ENCODE assay signal across 13 cellular contexts in the genomic region with DNA sequence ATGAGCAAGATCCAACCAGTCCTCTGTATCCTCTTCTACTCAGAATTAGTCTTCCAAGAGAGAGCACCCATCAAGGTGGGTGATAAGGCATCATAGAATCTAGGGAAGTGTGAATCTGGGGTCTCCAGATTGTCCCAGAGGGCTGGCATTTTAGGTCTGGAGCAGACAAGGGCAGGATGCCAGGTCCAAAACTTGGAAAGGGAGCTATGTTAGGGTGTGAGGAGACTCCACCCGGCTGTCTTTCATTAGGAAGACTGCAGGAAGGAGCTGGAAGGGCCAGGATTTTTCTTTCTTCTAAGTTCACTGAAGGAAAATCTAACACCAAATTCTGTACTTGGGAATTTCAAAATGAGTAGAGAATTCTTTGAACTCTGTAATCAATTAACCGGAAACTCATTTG.
DNase-seq lines count a peak whose midpoint lies in the region; ATAC-seq, FAIRE-seq and TF ChIP-seq lines count a peak whose summit lies in the region.
"Had no signal": no experiment of that assay in that cellular context is flagged by ENCODE, and none has a peak within 500 bp of the region (broad histone marks: within the 10 kb centered on the region; RNA-seq: fewer than 3 reads in every experiment).

No MANE protein-coding gene starts in this region.

- H3K4me3 ChIP-seq in CD4-positive, CD25-positive, alpha-beta regulatory T cell (ENCODE audit: low read depth, low read length), result no peak overlapping the region
- H3K4me3 ChIP-seq in MG63, result no peak overlapping the region
- no peak overlapping the region for H3K4me3 ChIP-seq in esophagus muscularis mucosa
- no peak overlapping the region for H3K4me3 ChIP-seq in sigmoid colon
- H3K4me3 ChIP-seq: SJCRH30 had no signal

- no peaks in the 10 kb centered on the region for H3K27me3 ChIP-seq in CD4-positive, CD25-positive, alpha-beta regulatory T cell (ENCODE audit: control insufficient read depth, insufficient read depth, low read length)
- H3K27me3 ChIP-seq in MG63, result no peaks in the 10 kb centered on the region
- no peaks in the 10 kb centered on the region for H3K27me3 ChIP-seq in esophagus muscularis mucosa
- no peaks in the 10 kb centered on the region for H3K27me3 ChIP-seq in sigmoid colon
- H3K27me3 ChIP-seq: SJCRH30 had no signal

- peaks cover 7% of the 10 kb centered on the region for H3K36me3 ChIP-seq in CD4-positive, CD25-positive, alpha-beta regulatory T cell (ENCODE audit: control insufficient read depth, insufficient read depth, low read length)
- no peaks in the 10 kb centered on the region; the same call in 1 of the 2 replicates for H3K36me3 ChIP-seq in MG63
- H3K36me3 ChIP-seq in esophagus muscularis mucosa, result no peaks in the 10 kb centered on the region
- peaks cover 0 to 4% (median 0%) of the 10 kb centered on the region in 4 donors for H3K36me3 ChIP-seq in sigmoid colon
- H3K36me3 ChIP-seq: SJCRH30 had no signal

- peaks cover 11% of the 10 kb centered on the region for H3K36me3 Mint-ChIP-seq in CD4-positive, CD25-positive, alpha-beta regulatory T cell
- no peaks in the 10 kb centered on the region for H3K36me3 Mint-ChIP-seq in glutamatergic neuron (ENCODE audit: unreplicated experiment)

- intact Hi-C loops in esophagus muscularis mucosa (cut with DNase I), result no loop called here
- intact Hi-C loops in sigmoid colon (cut with DNase I), result loop anchor here (5.0 kb wide), 4 partner anchors 123 to 298 kb away; no protein-coding TSS in a partner anchor

- no peak overlapping the region for H3K27ac ChIP-seq in CD4-positive, CD25-positive, alpha-beta regulatory T cell (ENCODE audit: insufficient read depth, low read length, poor library complexity, severe bottlenecking)
- peak overlapping the region; percentile 93 to 97 (median 94) for H3K27ac ChIP-seq in esophagus muscularis mucosa (replicated peaks in 1 of 4)
- peak overlapping the region; percentile 65 to 98 (median 94) for H3K27ac ChIP-seq in sigmoid colon
- H3K27ac ChIP-seq: SJCRH30 had no signal

- no peak for TF ChIP-seq POLR2A in esophagus muscularis mucosa (IDR thresholded peaks at IDR 0.05; ENCODE audit: low read depth)
- TF ChIP-seq POLR2A in sigmoid colon (IDR thresholded peaks at IDR 0.05), result no peak
- no peak for TF ChIP-seq POLR2A in GM12892 (IDR thresholded peaks at IDR 0.05; ENCODE audit: low read depth, low read length)

- 62% methylated on average over 2 of the region's 2 CpGs for WGBS in esophagus muscularis mucosa
- 74 to 76% methylated on average over 2 of the region's 2 CpGs for WGBS in sigmoid colon, 2 donors

- no peak for TF ChIP-seq EP300 in esophagus muscularis mucosa (IDR thresholded peaks at IDR 0.05)
- TF ChIP-seq EP300 in sigmoid colon (IDR thresholded peaks at IDR 0.05), result no peak

- H3K27me3 Mint-ChIP-seq in CD4-positive, CD25-positive, alpha-beta regulatory T cell, result no peaks in the 10 kb centered on the region
- peaks cover 8% of the 10 kb centered on the region for H3K27me3 Mint-ChIP-seq in glutamatergic neuron (ENCODE audit: unreplicated experiment)

- H3K4me1 ChIP-seq in CD4-positive, CD25-positive, alpha-beta regulatory T cell (ENCODE audit: control insufficient read depth, insufficient read depth, low read length, poor library complexity, severe bottlenecking), result peaks cover 35% of the 10 kb centered on the region
- H3K4me1 ChIP-seq in esophagus muscularis mucosa, result peaks cover 48 to 59% (median 52%) of the 10 kb centered on the region in 4 donors
- H3K4me1 ChIP-seq in sigmoid colon, result peaks cover 0 to 60% (median 51%) of the 10 kb centered on the region in 4 donors

- H3K27ac Mint-ChIP-seq in CD4-positive, CD25-positive, alpha-beta regulatory T cell, result peak overlapping the region in 1 of 3 donors; percentile 78
- H3K27ac Mint-ChIP-seq in glutamatergic neuron (ENCODE audit: unreplicated experiment), result no peak overlapping the region

- no peaks in the 10 kb centered on the region for H3K9me3 ChIP-seq in CD4-positive, CD25-positive, alpha-beta regulatory T cell (ENCODE audit: control insufficient read depth in 2 of 2, low read length in 2 of 2)
- H3K9me3 ChIP-seq in MG63 (no peaks in the 10 kb centered on the region), esophagus muscularis mucosa (no peaks in the 10 kb centered on the region), sigmoid colon (no peaks in the 10 kb centered on the region)
- H3K9me3 ChIP-seq: SJCRH30 had no signal

- no peaks in the 10 kb centered on the region for H3K9me3 Mint-ChIP-seq in CD4-positive, CD25-positive, alpha-beta regulatory T cell
- H3K9me3 Mint-ChIP-seq in glutamatergic neuron (ENCODE audit: unreplicated experiment), result peaks cover 28% of the 10 kb centered on the region

- TF ChIP-seq CTCF in esophagus muscularis mucosa (IDR thresholded peaks at IDR 0.05) (no peak), sigmoid colon (IDR thresholded peaks at IDR 0.05) (no peak), glutamatergic neuron (IDR thresholded peaks at IDR 0.05; ENCODE audit: partially characterized antibody, unreplicated experiment) (no peak)

- no peak for ATAC-seq in CD4-positive, CD25-positive, alpha-beta regulatory T cell (ENCODE audit: low read depth in 2 of 2)
- ATAC-seq in HG03565 (IDR thresholded peaks at IDR 0.05; ENCODE audit: unreplicated experiment) (no peak), GM19397 (IDR thresholded peaks at IDR 0.05; ENCODE audit: unreplicated experiment) (no peak)

- no peak for DNase-seq in CD4-positive, CD25-positive, alpha-beta regulatory T cell
- peak; percentile 39 for DNase-seq in MG63
- no peak for DNase-seq in esophagus muscularis mucosa (ENCODE audit: extremely low spot score)
- peak; percentile 71 for DNase-seq in sigmoid colon
- no peak for DNase-seq in glutamatergic neuron
- no peak for DNase-seq in GM12892 (ENCODE audit: insufficient read length)
- DNase-seq: activated T-cell treated with anti-CD3 and anti-CD28 coated beads for 4 hours; NCI-H2029; SJCRH30; stimulated activated CD4-positive, alpha-beta T cell treated with anti-CD3 and anti-CD28 coated beads, Interleukin-4, amount 100 ng/mL, for 24 hours had no signal

- H3K4me1 Mint-ChIP-seq in CD4-positive, CD25-positive, alpha-beta regulatory T cell, result peaks cover 39 to 51% (median 44%) of the 10 kb centered on the region in 4 donors
- peaks cover 21% of the 10 kb centered on the region for H3K4me1 Mint-ChIP-seq in glutamatergic neuron (ENCODE audit: low read depth, unreplicated experiment)

- no peak for FAIRE-seq in GM12892 (lab: Jason Lieb, UNC)
- FAIRE-seq: endometrium had no signal

- H3K4me3 Mint-ChIP-seq in CD4-positive, CD25-positive, alpha-beta regulatory T cell, result peak overlapping the region in 3 of 4 donors; percentile 37 to 65 (median 54)
- no peak overlapping the region for H3K4me3 Mint-ChIP-seq in glutamatergic neuron (ENCODE audit: unreplicated experiment)

Comparison
In these comparisons a context has a peak if more than half of its experiments do, and no peak if none do; other contexts are left out.
1. DNase-seq: peak in MG63 (single experiment) and sigmoid colon (single experiment); none in CD4-positive, CD25-positive, alpha-beta regulatory T cell (0 of 3), esophagus muscularis mucosa (single experiment), glutamatergic neuron (single experiment) and GM12892 (single experiment).